ENCODE assay signal across 1 cellular context in the genomic region with DNA sequence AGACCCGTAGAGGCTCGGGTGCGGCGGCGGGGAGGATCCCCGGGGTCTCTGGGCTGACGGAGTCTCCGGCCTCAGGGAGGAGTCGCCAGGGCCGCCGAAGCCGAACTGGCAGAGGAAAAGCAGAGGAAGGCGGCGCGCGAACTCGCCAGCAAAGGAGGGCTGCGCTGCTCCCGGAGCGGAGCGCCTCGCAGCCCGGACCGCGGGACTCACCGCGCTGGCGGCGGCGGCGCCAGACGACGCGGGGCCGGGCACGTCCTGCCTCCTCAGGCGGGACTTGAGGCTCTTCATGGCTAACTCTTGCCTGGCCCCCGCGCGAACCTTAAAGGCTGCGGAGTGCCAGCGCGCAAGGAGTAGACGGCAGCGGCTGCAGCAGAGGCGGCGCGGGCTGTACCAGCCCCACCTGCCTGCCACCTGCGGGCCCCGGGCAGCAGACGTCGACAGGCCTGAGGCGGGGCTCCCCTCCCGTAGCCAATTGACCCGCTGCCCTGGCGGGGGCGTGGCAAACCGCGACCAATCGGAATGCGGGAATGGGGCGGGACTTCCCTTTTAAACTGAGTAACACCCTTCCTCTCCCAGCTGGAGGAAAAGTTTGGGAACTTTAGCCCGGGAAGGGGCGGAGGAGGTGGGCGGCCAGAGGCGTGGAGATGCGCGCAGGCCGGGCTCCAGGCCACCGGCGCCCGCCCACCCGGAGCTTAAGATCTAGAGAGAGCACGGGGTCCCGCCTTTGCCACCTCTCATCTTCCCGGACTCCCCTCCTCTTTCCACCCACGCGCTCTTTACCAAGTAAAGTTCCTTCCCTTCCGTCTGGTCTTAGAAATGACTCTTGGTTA.
TF ChIP-seq lines count a peak whose summit lies in the region.

A gene with protein sequence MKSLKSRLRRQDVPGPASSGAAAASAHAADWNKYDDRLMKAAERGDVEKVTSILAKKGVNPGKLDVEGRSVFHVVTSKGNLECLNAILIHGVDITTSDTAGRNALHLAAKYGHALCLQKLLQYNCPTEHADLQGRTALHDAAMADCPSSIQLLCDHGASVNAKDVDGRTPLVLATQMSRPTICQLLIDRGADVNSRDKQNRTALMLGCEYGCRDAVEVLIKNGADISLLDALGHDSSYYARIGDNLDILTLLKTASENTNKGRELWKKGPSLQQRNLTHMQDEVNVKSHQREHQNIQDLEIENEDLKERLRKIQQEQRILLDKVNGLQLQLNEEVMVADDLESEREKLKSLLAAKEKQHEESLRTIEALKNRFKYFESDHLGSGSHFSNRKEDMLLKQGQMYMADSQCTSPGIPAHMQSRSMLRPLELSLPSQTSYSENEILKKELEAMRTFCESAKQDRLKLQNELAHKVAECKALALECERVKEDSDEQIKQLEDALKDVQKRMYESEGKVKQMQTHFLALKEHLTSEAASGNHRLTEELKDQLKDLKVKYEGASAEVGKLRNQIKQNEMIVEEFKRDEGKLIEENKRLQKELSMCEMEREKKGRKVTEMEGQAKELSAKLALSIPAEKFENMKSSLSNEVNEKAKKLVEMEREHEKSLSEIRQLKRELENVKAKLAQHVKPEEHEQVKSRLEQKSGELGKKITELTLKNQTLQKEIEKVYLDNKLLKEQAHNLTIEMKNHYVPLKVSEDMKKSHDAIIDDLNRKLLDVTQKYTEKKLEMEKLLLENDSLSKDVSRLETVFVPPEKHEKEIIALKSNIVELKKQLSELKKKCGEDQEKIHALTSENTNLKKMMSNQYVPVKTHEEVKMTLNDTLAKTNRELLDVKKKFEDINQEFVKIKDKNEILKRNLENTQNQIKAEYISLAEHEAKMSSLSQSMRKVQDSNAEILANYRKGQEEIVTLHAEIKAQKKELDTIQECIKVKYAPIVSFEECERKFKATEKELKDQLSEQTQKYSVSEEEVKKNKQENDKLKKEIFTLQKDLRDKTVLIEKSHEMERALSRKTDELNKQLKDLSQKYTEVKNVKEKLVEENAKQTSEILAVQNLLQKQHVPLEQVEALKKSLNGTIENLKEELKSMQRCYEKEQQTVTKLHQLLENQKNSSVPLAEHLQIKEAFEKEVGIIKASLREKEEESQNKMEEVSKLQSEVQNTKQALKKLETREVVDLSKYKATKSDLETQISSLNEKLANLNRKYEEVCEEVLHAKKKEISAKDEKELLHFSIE (N-terminal part only) (minus strand): TSS at position 439 of the 830 bp plus-strand sequence. CDS start 151 bp downstream, at position 288.

TF ChIP-seq in GM23338, 12 proteins besides CTCF, POLR2A, EP300 and RAD21:
- TF ChIP-seq, protein P1, sequence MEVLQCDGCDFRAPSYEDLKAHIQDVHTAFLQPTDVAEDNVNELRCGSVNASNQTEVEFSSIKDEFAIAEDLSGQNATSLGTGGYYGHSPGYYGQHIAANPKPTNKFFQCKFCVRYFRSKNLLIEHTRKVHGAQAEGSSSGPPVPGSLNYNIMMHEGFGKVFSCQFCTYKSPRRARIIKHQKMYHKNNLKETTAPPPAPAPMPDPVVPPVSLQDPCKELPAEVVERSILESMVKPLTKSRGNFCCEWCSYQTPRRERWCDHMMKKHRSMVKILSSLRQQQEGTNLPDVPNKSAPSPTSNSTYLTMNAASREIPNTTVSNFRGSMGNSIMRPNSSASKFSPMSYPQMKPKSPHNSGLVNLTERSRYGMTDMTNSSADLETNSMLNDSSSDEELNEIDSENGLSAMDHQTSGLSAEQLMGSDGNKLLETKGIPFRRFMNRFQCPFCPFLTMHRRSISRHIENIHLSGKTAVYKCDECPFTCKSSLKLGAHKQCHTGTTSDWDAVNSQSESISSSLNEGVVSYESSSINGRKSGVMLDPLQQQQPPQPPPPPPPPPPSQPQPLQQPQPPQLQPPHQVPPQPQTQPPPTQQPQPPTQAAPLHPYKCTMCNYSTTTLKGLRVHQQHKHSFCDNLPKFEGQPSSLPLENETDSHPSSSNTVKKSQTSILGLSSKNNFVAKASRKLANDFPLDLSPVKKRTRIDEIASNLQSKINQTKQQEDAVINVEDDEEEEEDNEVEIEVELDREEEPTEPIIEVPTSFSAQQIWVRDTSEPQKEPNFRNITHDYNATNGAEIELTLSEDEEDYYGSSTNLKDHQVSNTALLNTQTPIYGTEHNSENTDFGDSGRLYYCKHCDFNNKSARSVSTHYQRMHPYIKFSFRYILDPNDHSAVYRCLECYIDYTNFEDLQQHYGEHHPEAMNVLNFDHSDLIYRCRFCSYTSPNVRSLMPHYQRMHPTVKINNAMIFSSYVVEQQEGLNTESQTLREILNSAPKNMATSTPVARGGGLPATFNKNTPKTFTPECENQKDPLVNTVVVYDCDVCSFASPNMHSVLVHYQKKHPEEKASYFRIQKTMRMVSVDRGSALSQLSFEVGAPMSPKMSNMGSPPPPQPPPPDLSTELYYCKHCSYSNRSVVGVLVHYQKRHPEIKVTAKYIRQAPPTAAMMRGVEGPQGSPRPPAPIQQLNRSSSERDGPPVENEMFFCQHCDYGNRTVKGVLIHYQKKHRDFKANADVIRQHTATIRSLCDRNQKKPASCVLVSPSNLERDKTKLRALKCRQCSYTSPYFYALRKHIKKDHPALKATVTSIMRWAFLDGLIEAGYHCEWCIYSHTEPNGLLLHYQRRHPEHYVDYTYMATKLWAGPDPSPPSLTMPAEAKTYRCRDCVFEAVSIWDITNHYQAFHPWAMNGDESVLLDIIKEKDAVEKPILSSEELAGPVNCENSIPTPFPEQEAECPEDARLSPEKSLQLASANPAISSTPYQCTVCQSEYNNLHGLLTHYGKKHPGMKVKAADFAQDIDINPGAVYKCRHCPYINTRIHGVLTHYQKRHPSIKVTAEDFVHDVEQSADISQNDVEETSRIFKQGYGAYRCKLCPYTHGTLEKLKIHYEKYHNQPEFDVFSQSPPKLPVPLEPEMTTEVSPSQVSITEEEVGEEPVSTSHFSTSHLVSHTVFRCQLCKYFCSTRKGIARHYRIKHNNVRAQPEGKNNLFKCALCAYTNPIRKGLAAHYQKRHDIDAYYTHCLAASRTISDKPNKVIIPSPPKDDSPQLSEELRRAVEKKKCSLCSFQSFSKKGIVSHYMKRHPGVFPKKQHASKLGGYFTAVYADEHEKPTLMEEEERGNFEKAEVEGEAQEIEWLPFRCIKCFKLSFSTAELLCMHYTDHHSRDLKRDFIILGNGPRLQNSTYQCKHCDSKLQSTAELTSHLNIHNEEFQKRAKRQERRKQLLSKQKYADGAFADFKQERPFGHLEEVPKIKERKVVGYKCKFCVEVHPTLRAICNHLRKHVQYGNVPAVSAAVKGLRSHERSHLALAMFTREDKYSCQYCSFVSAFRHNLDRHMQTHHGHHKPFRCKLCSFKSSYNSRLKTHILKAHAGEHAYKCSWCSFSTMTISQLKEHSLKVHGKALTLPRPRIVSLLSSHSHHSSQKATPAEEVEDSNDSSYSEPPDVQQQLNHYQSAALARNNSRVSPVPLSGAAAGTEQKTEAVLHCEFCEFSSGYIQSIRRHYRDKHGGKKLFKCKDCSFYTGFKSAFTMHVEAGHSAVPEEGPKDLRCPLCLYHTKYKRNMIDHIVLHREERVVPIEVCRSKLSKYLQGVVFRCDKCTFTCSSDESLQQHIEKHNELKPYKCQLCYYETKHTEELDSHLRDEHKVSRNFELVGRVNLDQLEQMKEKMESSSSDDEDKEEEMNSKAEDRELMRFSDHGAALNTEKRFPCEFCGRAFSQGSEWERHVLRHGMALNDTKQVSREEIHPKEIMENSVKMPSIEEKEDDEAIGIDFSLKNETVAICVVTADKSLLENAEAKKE (CRISPR knock-in tag; IDR thresholded peaks at IDR 0.05) = no peak
- TF ChIP-seq EZH2 (IDR thresholded peaks at IDR 0.05; ENCODE audit: low read depth, unreplicated experiment) (no peak), JUNB (IDR thresholded peaks at IDR 0.05; ENCODE audit: unreplicated experiment) (no peak), EZH2phosphoT487 (IDR thresholded peaks at IDR 0.05; ENCODE audit: unreplicated experiment) (no peak), CREB1 (CRISPR knock-in tag; IDR thresholded peaks at IDR 0.05; ENCODE audit: low read depth) (peak; percentile 87), POLR2AphosphoS5 (IDR thresholded peaks at IDR 0.05; ENCODE audit: low read depth) (peak; percentile 89), STAT1 (IDR thresholded peaks at IDR 0.05; ENCODE audit: unreplicated experiment) (no peak)
- TF ChIP-seq, protein P2, sequence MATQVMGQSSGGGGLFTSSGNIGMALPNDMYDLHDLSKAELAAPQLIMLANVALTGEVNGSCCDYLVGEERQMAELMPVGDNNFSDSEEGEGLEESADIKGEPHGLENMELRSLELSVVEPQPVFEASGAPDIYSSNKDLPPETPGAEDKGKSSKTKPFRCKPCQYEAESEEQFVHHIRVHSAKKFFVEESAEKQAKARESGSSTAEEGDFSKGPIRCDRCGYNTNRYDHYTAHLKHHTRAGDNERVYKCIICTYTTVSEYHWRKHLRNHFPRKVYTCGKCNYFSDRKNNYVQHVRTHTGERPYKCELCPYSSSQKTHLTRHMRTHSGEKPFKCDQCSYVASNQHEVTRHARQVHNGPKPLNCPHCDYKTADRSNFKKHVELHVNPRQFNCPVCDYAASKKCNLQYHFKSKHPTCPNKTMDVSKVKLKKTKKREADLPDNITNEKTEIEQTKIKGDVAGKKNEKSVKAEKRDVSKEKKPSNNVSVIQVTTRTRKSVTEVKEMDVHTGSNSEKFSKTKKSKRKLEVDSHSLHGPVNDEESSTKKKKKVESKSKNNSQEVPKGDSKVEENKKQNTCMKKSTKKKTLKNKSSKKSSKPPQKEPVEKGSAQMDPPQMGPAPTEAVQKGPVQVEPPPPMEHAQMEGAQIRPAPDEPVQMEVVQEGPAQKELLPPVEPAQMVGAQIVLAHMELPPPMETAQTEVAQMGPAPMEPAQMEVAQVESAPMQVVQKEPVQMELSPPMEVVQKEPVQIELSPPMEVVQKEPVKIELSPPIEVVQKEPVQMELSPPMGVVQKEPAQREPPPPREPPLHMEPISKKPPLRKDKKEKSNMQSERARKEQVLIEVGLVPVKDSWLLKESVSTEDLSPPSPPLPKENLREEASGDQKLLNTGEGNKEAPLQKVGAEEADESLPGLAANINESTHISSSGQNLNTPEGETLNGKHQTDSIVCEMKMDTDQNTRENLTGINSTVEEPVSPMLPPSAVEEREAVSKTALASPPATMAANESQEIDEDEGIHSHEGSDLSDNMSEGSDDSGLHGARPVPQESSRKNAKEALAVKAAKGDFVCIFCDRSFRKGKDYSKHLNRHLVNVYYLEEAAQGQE (IDR thresholded peaks at IDR 0.05; ENCODE audit: unreplicated experiment) = no peak
- TF ChIP-seq, protein P3, sequence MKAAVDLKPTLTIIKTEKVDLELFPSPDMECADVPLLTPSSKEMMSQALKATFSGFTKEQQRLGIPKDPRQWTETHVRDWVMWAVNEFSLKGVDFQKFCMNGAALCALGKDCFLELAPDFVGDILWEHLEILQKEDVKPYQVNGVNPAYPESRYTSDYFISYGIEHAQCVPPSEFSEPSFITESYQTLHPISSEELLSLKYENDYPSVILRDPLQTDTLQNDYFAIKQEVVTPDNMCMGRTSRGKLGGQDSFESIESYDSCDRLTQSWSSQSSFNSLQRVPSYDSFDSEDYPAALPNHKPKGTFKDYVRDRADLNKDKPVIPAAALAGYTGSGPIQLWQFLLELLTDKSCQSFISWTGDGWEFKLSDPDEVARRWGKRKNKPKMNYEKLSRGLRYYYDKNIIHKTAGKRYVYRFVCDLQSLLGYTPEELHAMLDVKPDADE (IDR thresholded peaks at IDR 0.05) = peak; percentile 59
